ENCODE assay signal across 13 cellular contexts in genomic region chr15:67077641-67078215, GRCh38. TPM values are rescaled to one million over a fixed set of nuclear protein-coding genes. Genes with fewer than 3 reads are reported as not detected.
DNase-seq lines count a peak whose midpoint lies in the region; ATAC-seq and TF ChIP-seq lines count a peak whose summit lies in the region.
"Had no signal": no experiment of that assay in that cellular context is flagged by ENCODE, and none has a peak within 500 bp of the region (broad histone marks: within the 10 kb centered on the region; RNA-seq: fewer than 3 reads in every experiment).

No MANE protein-coding gene starts in this region.

- intact Hi-C loops in heart right ventricle (cut with DNase I) (loop anchor here in 1 of 10 donors (10.0 kb wide), 1 partner anchor 177 kb away; the partner anchor contains the start of genes AAGAB and IQCH), adrenal gland (cut with DNase I) (no loop called here)

- H3K27ac ChIP-seq in right atrium auricular region (peak overlapping the region; percentile 35 to 40), heart right ventricle (peak overlapping the region in 1 of 10 donors; percentile 5), adrenal gland (no peak overlapping the region)
- H3K27ac ChIP-seq: C4-2B had no signal

- H3K4me3 Mint-ChIP-seq in activated CD4-positive, alpha-beta memory T cell treated with anti-CD3 and anti-CD28 coated beads, Interleukin-2, amount 10 ng/mL, durations not matched to agents 7 days and 5 days = peak overlapping the region; percentile 22
- H3K4me3 Mint-ChIP-seq in memory B cell = peak overlapping the region; percentile 63

- ATAC-seq in heart right ventricle = no peak
- no peak for ATAC-seq in memory B cell (ENCODE audit: low read depth)
- no peak for ATAC-seq in HG02970 (IDR thresholded peaks at IDR 0.05; ENCODE audit: low FRiP score, unreplicated experiment)
- ATAC-seq: activated naive CD4-positive, alpha-beta T cell treated with anti-CD3 and anti-CD28 coated beads, Interleukin-2, amount 50 U/mL, for 72 hours had no signal

- TF ChIP-seq POLR2A in adrenal gland (IDR thresholded peaks at IDR 0.05) = no peak

- H3K27me3 Mint-ChIP-seq in activated CD4-positive, alpha-beta memory T cell treated with anti-CD3 and anti-CD28 coated beads, Interleukin-2, amount 10 ng/mL, durations not matched to agents 7 days and 5 days = no peaks in the 10 kb centered on the region
- H3K27me3 Mint-ChIP-seq in memory B cell = no peaks in the 10 kb centered on the region

- H3K27me3 ChIP-seq in right atrium auricular region = no peaks in the 10 kb centered on the region
- H3K27me3 ChIP-seq in heart right ventricle = no peaks in the 10 kb centered on the region
- H3K27me3 ChIP-seq in adrenal gland = no peaks in the 10 kb centered on the region

- no peaks in the 10 kb centered on the region for H3K9me3 Mint-ChIP-seq in activated CD4-positive, alpha-beta memory T cell treated with anti-CD3 and anti-CD28 coated beads, Interleukin-2, amount 10 ng/mL, durations not matched to agents 7 days and 5 days
- no peaks in the 10 kb centered on the region for H3K9me3 Mint-ChIP-seq in memory B cell

- peaks cover 0 to 91% of the 10 kb centered on the region in 2 donors for H3K4me1 ChIP-seq in right atrium auricular region
- peaks cover 9 to 100% (median 64%) of the 10 kb centered on the region in 9 donors for H3K4me1 ChIP-seq in heart right ventricle
- H3K4me1 ChIP-seq in adrenal gland (replicated peaks in 1 of 2) = peaks cover 15 to 49% of the 10 kb centered on the region in 2 donors

- H3K9me3 ChIP-seq in right atrium auricular region (no peaks in the 10 kb centered on the region), heart right ventricle (no peaks in the 10 kb centered on the region), adrenal gland (replicated peaks in 1 of 3) (no peaks in the 10 kb centered on the region)

- 68 to 72% methylated on average over 6 of the region's 6 CpGs for WGBS in heart right ventricle, 2 donors
- 63 to 88% (median 74%) methylated on average over 5 to 6 of the region's 6 CpGs for WGBS in adrenal gland, 4 donors

- peak overlapping the region; percentile 63 for H3K27ac Mint-ChIP-seq in activated CD4-positive, alpha-beta memory T cell treated with anti-CD3 and anti-CD28 coated beads, Interleukin-2, amount 10 ng/mL, durations not matched to agents 7 days and 5 days
- peak overlapping the region; percentile 81 for H3K27ac Mint-ChIP-seq in memory B cell

- CTCF ChIA-PET in activated CD4-positive, alpha-beta memory T cell treated with anti-CD3 and anti-CD28 coated beads, Interleukin-2, amount 10 ng/mL, durations not matched to agents 7 days and 5 days (lab: Charles Lee) = interaction anchor here (2.9 kb wide), 1 partner anchor 12 kb away, joined by 8 read pairs; the partner anchor contains the start of gene SMAD3

- peaks cover 91% of the 10 kb centered on the region for H3K36me3 Mint-ChIP-seq in activated CD4-positive, alpha-beta memory T cell treated with anti-CD3 and anti-CD28 coated beads, Interleukin-2, amount 10 ng/mL, durations not matched to agents 7 days and 5 days (ENCODE audit: low read depth)
- H3K36me3 Mint-ChIP-seq in memory B cell = peaks cover 10% of the 10 kb centered on the region

- H3K36me3 ChIP-seq in right atrium auricular region (no peaks in the 10 kb centered on the region), heart right ventricle (no peaks in the 10 kb centered on the region), adrenal gland (replicated peaks in 1 of 2) (no peaks in the 10 kb centered on the region)

- H3K4me1 Mint-ChIP-seq in activated CD4-positive, alpha-beta memory T cell treated with anti-CD3 and anti-CD28 coated beads, Interleukin-2, amount 10 ng/mL, durations not matched to agents 7 days and 5 days = peaks cover 97% of the 10 kb centered on the region
- peaks cover 81% of the 10 kb centered on the region for H3K4me1 Mint-ChIP-seq in memory B cell

- H3K4me3 ChIP-seq in right atrium auricular region (no peak overlapping the region), heart right ventricle (no peak overlapping the region), adrenal gland (no peak overlapping the region)

- TF ChIP-seq CTCF in right atrium auricular region (IDR thresholded peaks at IDR 0.05) (no peak), heart right ventricle (IDR thresholded peaks at IDR 0.05) (no peak), adrenal gland (IDR thresholded peaks at IDR 0.05) (no peak)

- DNase-seq in right atrium auricular region (ENCODE audit: low spot score) (no peak), heart right ventricle (no peak), memory B cell (ENCODE audit: low spot score in 2 of 2) (no peak), COLO668 (lab: John Stamatoyannopoulos, UW; ENCODE audit: unreplicated experiment) (no peak), adrenal gland (no peak)
- DNase-seq in activated CD4-positive, alpha-beta memory T cell treated with anti-CD3 and anti-CD28 coated beads, Interleukin-2, amount 10 ng/mL, durations not matched to agents 7 days and 5 days = no peak
- no peak for DNase-seq in stimulated activated CD8-positive, alpha-beta memory T cell treated with anti-CD3 and anti-CD28 coated beads, Interleukin-4, amount 100 ng/mL, for 48 hours
- DNase-seq: NCI-H2081 treated with DMSO at 0.1 percent for 48 hours; stimulated activated CD4-positive, alpha-beta T cell treated with anti-CD3 and anti-CD28 coated beads, Interleukin-2, amount 100 ng/mL, for 48 hours; T-helper 9 cell had no signal

- POLR2A ChIA-PET in activated CD4-positive, alpha-beta memory T cell treated with anti-CD3 and anti-CD28 coated beads, Interleukin-2, amount 10 ng/mL, durations not matched to agents 7 days and 5 days (lab: Charles Lee) = interaction anchor here (13.0 to 16.8 kb wide), 2 partner anchors 10 to 21 kb away, joined by 374 to 489 read pairs; partner anchors contain the start of gene SMAD3

RNA-seq across cellular contexts. Expression of gene SMAD3, which starts 12.3 kb away (rescaled TPM):
- 10 to 100 TPM; 20.8 to 37.8 TPM for total RNA-seq in right atrium auricular region
- 10 to 100 TPM; 11.3 to 44.8 (median 15.7) TPM for total RNA-seq in heart right ventricle
- polyA plus RNA-seq in heart right ventricle = 1 to 10 TPM; 6.2 to 7.8 TPM
- 100 to 1,000 TPM; 145 to 148 TPM for total RNA-seq in activated CD4-positive, alpha-beta memory T cell treated with anti-CD3 and anti-CD28 coated beads, Interleukin-2, amount 10 ng/mL, durations not matched to agents 7 days and 5 days
- 10 to 100 TPM in 5 of 8 donors, 1 to 10 TPM in 3; 6.7 to 92.0 (median 15.2) TPM for total RNA-seq in adrenal gland
- 1 to 10 TPM; 6.4 to 7.8 (median 7.2) TPM for polyA plus RNA-seq in adrenal gland

Comparison
In these comparisons a context has a peak if more than half of its experiments do, and no peak if none do; other contexts are left out.
1. H3K27ac ChIP-seq: peak in right atrium auricular region (2 of 2); none in adrenal gland (0 of 5).